1 cellular context compared by ENCODE assay signal in the genomic region with DNA sequence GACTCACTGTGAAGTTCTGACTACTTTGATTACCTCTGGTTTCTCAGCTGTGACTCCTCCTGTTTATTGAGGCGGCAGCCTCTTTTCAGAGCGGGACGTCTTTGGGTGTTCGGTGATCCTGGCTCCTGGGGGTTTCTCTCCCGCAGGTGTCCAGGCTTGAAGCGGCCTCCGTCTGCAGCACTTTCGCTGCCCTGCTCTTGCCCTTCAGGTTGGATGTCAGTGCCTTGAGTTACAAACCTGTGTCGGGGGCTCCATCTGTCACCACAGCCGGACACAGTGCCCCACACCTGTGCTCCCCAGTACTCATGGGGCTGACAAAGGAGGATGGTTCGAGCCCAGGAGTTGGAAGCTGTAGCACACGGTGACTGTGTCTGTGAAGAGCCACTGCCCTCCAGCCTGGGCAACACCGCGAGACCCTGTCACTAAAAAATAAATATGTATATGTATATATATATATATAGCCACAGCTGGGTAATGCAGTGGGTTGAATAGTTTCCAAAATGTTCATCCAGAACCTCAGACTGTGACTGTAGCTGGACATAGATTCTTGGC.
TF ChIP-seq lines count a peak whose summit lies in the region.

No MANE protein-coding gene starts in this region.

TF ChIP-seq in GM23338, 12 proteins besides CTCF, POLR2A, EP300 and RAD21:
- TF ChIP-seq, protein P1, sequence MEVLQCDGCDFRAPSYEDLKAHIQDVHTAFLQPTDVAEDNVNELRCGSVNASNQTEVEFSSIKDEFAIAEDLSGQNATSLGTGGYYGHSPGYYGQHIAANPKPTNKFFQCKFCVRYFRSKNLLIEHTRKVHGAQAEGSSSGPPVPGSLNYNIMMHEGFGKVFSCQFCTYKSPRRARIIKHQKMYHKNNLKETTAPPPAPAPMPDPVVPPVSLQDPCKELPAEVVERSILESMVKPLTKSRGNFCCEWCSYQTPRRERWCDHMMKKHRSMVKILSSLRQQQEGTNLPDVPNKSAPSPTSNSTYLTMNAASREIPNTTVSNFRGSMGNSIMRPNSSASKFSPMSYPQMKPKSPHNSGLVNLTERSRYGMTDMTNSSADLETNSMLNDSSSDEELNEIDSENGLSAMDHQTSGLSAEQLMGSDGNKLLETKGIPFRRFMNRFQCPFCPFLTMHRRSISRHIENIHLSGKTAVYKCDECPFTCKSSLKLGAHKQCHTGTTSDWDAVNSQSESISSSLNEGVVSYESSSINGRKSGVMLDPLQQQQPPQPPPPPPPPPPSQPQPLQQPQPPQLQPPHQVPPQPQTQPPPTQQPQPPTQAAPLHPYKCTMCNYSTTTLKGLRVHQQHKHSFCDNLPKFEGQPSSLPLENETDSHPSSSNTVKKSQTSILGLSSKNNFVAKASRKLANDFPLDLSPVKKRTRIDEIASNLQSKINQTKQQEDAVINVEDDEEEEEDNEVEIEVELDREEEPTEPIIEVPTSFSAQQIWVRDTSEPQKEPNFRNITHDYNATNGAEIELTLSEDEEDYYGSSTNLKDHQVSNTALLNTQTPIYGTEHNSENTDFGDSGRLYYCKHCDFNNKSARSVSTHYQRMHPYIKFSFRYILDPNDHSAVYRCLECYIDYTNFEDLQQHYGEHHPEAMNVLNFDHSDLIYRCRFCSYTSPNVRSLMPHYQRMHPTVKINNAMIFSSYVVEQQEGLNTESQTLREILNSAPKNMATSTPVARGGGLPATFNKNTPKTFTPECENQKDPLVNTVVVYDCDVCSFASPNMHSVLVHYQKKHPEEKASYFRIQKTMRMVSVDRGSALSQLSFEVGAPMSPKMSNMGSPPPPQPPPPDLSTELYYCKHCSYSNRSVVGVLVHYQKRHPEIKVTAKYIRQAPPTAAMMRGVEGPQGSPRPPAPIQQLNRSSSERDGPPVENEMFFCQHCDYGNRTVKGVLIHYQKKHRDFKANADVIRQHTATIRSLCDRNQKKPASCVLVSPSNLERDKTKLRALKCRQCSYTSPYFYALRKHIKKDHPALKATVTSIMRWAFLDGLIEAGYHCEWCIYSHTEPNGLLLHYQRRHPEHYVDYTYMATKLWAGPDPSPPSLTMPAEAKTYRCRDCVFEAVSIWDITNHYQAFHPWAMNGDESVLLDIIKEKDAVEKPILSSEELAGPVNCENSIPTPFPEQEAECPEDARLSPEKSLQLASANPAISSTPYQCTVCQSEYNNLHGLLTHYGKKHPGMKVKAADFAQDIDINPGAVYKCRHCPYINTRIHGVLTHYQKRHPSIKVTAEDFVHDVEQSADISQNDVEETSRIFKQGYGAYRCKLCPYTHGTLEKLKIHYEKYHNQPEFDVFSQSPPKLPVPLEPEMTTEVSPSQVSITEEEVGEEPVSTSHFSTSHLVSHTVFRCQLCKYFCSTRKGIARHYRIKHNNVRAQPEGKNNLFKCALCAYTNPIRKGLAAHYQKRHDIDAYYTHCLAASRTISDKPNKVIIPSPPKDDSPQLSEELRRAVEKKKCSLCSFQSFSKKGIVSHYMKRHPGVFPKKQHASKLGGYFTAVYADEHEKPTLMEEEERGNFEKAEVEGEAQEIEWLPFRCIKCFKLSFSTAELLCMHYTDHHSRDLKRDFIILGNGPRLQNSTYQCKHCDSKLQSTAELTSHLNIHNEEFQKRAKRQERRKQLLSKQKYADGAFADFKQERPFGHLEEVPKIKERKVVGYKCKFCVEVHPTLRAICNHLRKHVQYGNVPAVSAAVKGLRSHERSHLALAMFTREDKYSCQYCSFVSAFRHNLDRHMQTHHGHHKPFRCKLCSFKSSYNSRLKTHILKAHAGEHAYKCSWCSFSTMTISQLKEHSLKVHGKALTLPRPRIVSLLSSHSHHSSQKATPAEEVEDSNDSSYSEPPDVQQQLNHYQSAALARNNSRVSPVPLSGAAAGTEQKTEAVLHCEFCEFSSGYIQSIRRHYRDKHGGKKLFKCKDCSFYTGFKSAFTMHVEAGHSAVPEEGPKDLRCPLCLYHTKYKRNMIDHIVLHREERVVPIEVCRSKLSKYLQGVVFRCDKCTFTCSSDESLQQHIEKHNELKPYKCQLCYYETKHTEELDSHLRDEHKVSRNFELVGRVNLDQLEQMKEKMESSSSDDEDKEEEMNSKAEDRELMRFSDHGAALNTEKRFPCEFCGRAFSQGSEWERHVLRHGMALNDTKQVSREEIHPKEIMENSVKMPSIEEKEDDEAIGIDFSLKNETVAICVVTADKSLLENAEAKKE (CRISPR knock-in tag; IDR thresholded peaks at IDR 0.05) = no peak
- TF ChIP-seq NANOG (IDR thresholded peaks at IDR 0.05; ENCODE audit: borderline replicate concordance) = no peak
- TF ChIP-seq, protein P2, sequence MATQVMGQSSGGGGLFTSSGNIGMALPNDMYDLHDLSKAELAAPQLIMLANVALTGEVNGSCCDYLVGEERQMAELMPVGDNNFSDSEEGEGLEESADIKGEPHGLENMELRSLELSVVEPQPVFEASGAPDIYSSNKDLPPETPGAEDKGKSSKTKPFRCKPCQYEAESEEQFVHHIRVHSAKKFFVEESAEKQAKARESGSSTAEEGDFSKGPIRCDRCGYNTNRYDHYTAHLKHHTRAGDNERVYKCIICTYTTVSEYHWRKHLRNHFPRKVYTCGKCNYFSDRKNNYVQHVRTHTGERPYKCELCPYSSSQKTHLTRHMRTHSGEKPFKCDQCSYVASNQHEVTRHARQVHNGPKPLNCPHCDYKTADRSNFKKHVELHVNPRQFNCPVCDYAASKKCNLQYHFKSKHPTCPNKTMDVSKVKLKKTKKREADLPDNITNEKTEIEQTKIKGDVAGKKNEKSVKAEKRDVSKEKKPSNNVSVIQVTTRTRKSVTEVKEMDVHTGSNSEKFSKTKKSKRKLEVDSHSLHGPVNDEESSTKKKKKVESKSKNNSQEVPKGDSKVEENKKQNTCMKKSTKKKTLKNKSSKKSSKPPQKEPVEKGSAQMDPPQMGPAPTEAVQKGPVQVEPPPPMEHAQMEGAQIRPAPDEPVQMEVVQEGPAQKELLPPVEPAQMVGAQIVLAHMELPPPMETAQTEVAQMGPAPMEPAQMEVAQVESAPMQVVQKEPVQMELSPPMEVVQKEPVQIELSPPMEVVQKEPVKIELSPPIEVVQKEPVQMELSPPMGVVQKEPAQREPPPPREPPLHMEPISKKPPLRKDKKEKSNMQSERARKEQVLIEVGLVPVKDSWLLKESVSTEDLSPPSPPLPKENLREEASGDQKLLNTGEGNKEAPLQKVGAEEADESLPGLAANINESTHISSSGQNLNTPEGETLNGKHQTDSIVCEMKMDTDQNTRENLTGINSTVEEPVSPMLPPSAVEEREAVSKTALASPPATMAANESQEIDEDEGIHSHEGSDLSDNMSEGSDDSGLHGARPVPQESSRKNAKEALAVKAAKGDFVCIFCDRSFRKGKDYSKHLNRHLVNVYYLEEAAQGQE (IDR thresholded peaks at IDR 0.05; ENCODE audit: unreplicated experiment) = no peak
- TF ChIP-seq JUNB (IDR thresholded peaks at IDR 0.05; ENCODE audit: unreplicated experiment) = no peak
- no peak for TF ChIP-seq ZNF331 (CRISPR knock-in tag; IDR thresholded peaks at IDR 0.05; ENCODE audit: low read depth)
- TF ChIP-seq EZH2 (IDR thresholded peaks at IDR 0.05; ENCODE audit: low read depth, unreplicated experiment) = no peak
- TF ChIP-seq EZH2phosphoT487 (IDR thresholded peaks at IDR 0.05; ENCODE audit: unreplicated experiment) = no peak
- TF ChIP-seq ZNF114 (CRISPR knock-in tag; IDR thresholded peaks at IDR 0.05) = no peak
- TF ChIP-seq CREB1 (CRISPR knock-in tag; IDR thresholded peaks at IDR 0.05; ENCODE audit: low read depth) = no peak
- no peak for TF ChIP-seq ETS1 (IDR thresholded peaks at IDR 0.05)
- TF ChIP-seq STAT1 (IDR thresholded peaks at IDR 0.05; ENCODE audit: unreplicated experiment) = no peak
- no peak for TF ChIP-seq POLR2AphosphoS5 (IDR thresholded peaks at IDR 0.05; ENCODE audit: low read depth)
TF ChIP-seq in GM23338: peak in this region for 0.
